Comparison of ENCODE assay signal across 8 cellular contexts in genomic region chr1:168136709-168137514, GRCh38.
DNase-seq lines count a peak whose midpoint lies in the region; ATAC-seq and TF ChIP-seq lines count a peak whose summit lies in the region.

A gene with protein sequence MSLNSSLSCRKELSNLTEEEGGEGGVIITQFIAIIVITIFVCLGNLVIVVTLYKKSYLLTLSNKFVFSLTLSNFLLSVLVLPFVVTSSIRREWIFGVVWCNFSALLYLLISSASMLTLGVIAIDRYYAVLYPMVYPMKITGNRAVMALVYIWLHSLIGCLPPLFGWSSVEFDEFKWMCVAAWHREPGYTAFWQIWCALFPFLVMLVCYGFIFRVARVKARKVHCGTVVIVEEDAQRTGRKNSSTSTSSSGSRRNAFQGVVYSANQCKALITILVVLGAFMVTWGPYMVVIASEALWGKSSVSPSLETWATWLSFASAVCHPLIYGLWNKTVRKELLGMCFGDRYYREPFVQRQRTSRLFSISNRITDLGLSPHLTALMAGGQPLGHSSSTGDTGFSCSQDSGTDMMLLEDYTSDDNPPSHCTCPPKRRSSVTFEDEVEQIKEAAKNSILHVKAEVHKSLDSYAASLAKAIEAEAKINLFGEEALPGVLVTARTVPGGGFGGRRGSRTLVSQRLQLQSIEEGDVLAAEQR (minus strand): TSS chr1:168136930. CDS start chr1:168104850, 32,080 bp downstream.

- TF ChIP-seq CTCF in AG09309 (IDR thresholded peaks at IDR 0.05; ENCODE audit: control insufficient read depth, insufficient read depth, low read depth, low read length, missing control alignments) (no peak), nephron (IDR thresholded peaks at IDR 0.05; ENCODE audit: unreplicated experiment in 3 of 3) (no peak)

- DNase-seq in AG09309 (ENCODE audit: low read depth) = no peak
- DNase-seq in NCI-H526 (lab: John Stamatoyannopoulos, UW) = peak; percentile 70 to 92
- DNase-seq in activated naive CD4-positive, alpha-beta T cell treated with Interleukin-2 at 50 U/mL for 16 hours = peak; percentile 16
- DNase-seq in foreskin melanocyte = peak; percentile 32
- no peak for DNase-seq in SIG-M5 (lab: John Stamatoyannopoulos, UW)

- peak within 1 kb of the TSS; percentile 91 to 98 (median 96) for H3K27ac Mint-ChIP-seq in nephron

- H3K9me3 Mint-ChIP-seq in nephron = no peaks in the 10 kb centered on the region

- peak; percentile 49 for ATAC-seq in GM19463 (IDR thresholded peaks at IDR 0.05; ENCODE audit: unreplicated experiment)
- ATAC-seq in HG03439 (IDR thresholded peaks at IDR 0.05; ENCODE audit: unreplicated experiment) = no peak

- H3K4me3 ChIP-seq in AG09309 (ENCODE audit: control insufficient read depth, low read depth, low read length) = peak within 1 kb of the TSS; percentile 89

- H3K4me3 Mint-ChIP-seq in nephron = peak within 1 kb of the TSS; percentile 92 to 97 (median 96)

- H3K4me1 Mint-ChIP-seq in nephron = peaks cover 38% of the 10 kb centered on the region

- peaks cover 7% of the 10 kb centered on the region for H3K36me3 Mint-ChIP-seq in nephron (ENCODE audit: low read depth)

- H3K27me3 Mint-ChIP-seq in nephron (ENCODE audit: low read depth) = peaks cover 4% of the 10 kb centered on the region

Comparison
In these comparisons a context has a peak if more than half of its experiments do, and no peak if none do; other contexts are left out.
1. DNase-seq: peak in NCI-H526 (2 of 2), activated naive CD4-positive, alpha-beta T cell treated with Interleukin-2 at 50 U/mL for 16 hours (single experiment) and foreskin melanocyte (single experiment); none in AG09309 (single experiment) and SIG-M5 (single experiment).